In genomic region chr1:159591981-159592380, GRCh38 we compare ENCODE assay signal across 31 cellular contexts. TPM values are rescaled to one million over a fixed set of nuclear protein-coding genes. Genes with fewer than 3 reads are reported as not detected.
"Had no signal": no experiment of that assay in that cellular context is flagged by ENCODE, and none has a peak within 500 bp of the region (broad histone marks: within the 10 kb centered on the region; RNA-seq: fewer than 3 reads in every experiment).

No MANE protein-coding gene starts in this region.

- H3K27ac ChIP-seq: breast epithelium, hepatocyte, neutrophil, pancreas, psoas muscle, right atrium auricular region, skin epidermis, stomach, suprapubic skin, transverse colon had no signal

- H3K4me3 ChIP-seq: breast epithelium, hepatocyte, pancreas, psoas muscle, right atrium auricular region, skin epidermis, stomach, suprapubic skin, transverse colon had no signal

- DNase-seq: activated gamma-delta T cell treated with Interleukin-2 at 50 U/mL for 16 hours; activated T-cell treated with anti-CD3 and anti-CD28 coated beads, Interleukin-2, amount 50 U/mL, for 1 hour; anterior cingulate cortex; effector memory CD4-positive, alpha-beta T cell; foreskin melanocyte; left cardiac atrium; pancreas; psoas muscle; stimulated activated CD4-positive, alpha-beta T cell treated with anti-CD3 and anti-CD28 coated beads, Interleukin-1b, Interleukin-23, amount 100 ng/mL, for 48 hours; stomach; T-helper 9 cell; transverse colon had no signal

- H3K9me3 ChIP-seq: breast epithelium, neutrophil, pancreas, psoas muscle, right atrium auricular region, stomach, suprapubic skin, transverse colon had no signal

- H3K4me3 Mint-ChIP-seq: activated naive CD4-positive, alpha-beta T cell treated with anti-CD3 and anti-CD28 coated beads, Interleukin-2, amount 50 U/mL, for 24 hours; central memory CD8-positive, alpha-beta T cell; memory B cell; nephron; stimulated activated effector memory CD8-positive, alpha-beta T cell treated with anti-CD3 and anti-CD28 coated beads, Interleukin-12 subunit alpha, Interleukin-12 subunit beta, amount 100 ng/mL, for 72 hours; WTC11 had no signal

- H3K36me3 ChIP-seq: breast epithelium, neutrophil, pancreas, right atrium auricular region, stomach, suprapubic skin, transverse colon had no signal

- H3K79me2 ChIP-seq: hepatocyte had no signal

- H3K36me3 Mint-ChIP-seq: activated naive CD4-positive, alpha-beta T cell treated with anti-CD3 and anti-CD28 coated beads, Interleukin-2, amount 50 U/mL, for 24 hours; memory B cell; stimulated activated effector memory CD8-positive, alpha-beta T cell treated with anti-CD3 and anti-CD28 coated beads, Interleukin-12 subunit alpha, Interleukin-12 subunit beta, amount 100 ng/mL, for 72 hours; WTC11 had no signal

- H2AFZ ChIP-seq: hepatocyte had no signal

- H3K27me3 ChIP-seq: breast epithelium, hepatocyte, neutrophil, pancreas, right atrium auricular region, stomach, suprapubic skin, transverse colon had no signal

- H3K9me3 Mint-ChIP-seq: activated naive CD4-positive, alpha-beta T cell treated with anti-CD3 and anti-CD28 coated beads, Interleukin-2, amount 50 U/mL, for 24 hours; central memory CD8-positive, alpha-beta T cell; memory B cell; nephron; stimulated activated effector memory CD8-positive, alpha-beta T cell treated with anti-CD3 and anti-CD28 coated beads, Interleukin-12 subunit alpha, Interleukin-12 subunit beta, amount 100 ng/mL, for 72 hours had no signal

- H3K4me1 ChIP-seq: breast epithelium, pancreas, psoas muscle, right atrium auricular region, stomach, suprapubic skin, transverse colon had no signal

- H3K4me1 Mint-ChIP-seq: activated naive CD4-positive, alpha-beta T cell treated with anti-CD3 and anti-CD28 coated beads, Interleukin-2, amount 50 U/mL, for 24 hours; central memory CD8-positive, alpha-beta T cell; memory B cell; nephron; stimulated activated effector memory CD8-positive, alpha-beta T cell treated with anti-CD3 and anti-CD28 coated beads, Interleukin-12 subunit alpha, Interleukin-12 subunit beta, amount 100 ng/mL, for 72 hours; WTC11 had no signal

- FAIRE-seq: colon, pancreas, urothelium cell line had no signal

- H3K4me2 ChIP-seq: hepatocyte had no signal

- H3K27ac Mint-ChIP-seq: activated naive CD4-positive, alpha-beta T cell treated with anti-CD3 and anti-CD28 coated beads, Interleukin-2, amount 50 U/mL, for 24 hours; memory B cell; nephron; stimulated activated effector memory CD8-positive, alpha-beta T cell treated with anti-CD3 and anti-CD28 coated beads, Interleukin-12 subunit alpha, Interleukin-12 subunit beta, amount 100 ng/mL, for 72 hours; WTC11 had no signal

RNA-seq across cellular contexts. Expression of gene APCS, which starts 4.4 kb away (rescaled TPM):
- total RNA-seq: breast epithelium, dermis microvascular lymphatic vessel endothelial cell, hepatocyte, left cardiac atrium, lower leg skin, mononuclear cell, myocyte, psoas muscle, right atrium auricular region, stomach, transverse colon had no signal
- polyA plus RNA-seq: esophagus, psoas muscle, stomach had no signal

RNA-seq across cellular contexts. Expression of gene OR10J5, which starts 56.2 kb away (rescaled TPM):
- total RNA-seq: breast epithelium, dermis microvascular lymphatic vessel endothelial cell, hepatocyte, left cardiac atrium, lower leg skin, mononuclear cell, myocyte, pancreas, psoas muscle, right atrium auricular region, stomach, suprapubic skin, transverse colon, WTC11 had no signal
- polyA plus RNA-seq: esophagus, hepatocyte, pancreas, psoas muscle, stomach had no signal
